ENCODE assay signal across 23 cellular contexts in genomic region chr5:116032991-116033390, GRCh38. TPM values are rescaled to one million over a fixed set of nuclear protein-coding genes. Genes with fewer than 3 reads are reported as not detected.
DNase-seq lines count a peak whose midpoint lies in the region; ATAC-seq, FAIRE-seq and TF ChIP-seq lines count a peak whose summit lies in the region.
"Had no signal": no experiment of that assay in that cellular context is flagged by ENCODE, and none has a peak within 500 bp of the region (broad histone marks: within the 10 kb centered on the region; RNA-seq: fewer than 3 reads in every experiment).

No MANE protein-coding gene starts in this region.

- DNase-seq in GM18507 (ENCODE audit: extremely low spot score, insufficient read length, low read depth), result no peak
- DNase-seq in GM12878 (ENCODE audit: low read depth, low spot score), result no peak
- no peak for DNase-seq in vagina (ENCODE audit: extremely low spot score in 2 of 2)
- no peak for DNase-seq in SK-N-SH
- no peak for DNase-seq in COLO829 (ENCODE audit: low spot score)
- DNase-seq: activated CD4-positive, alpha-beta T cell treated with anti-CD3 and anti-CD28 coated beads for 48 hours; activated naive CD4-positive, alpha-beta T cell treated with anti-CD3 and anti-CD28 coated beads, Interleukin-2, amount 50 U/mL, for 16 hours; activated T-cell treated with anti-CD3 and anti-CD28 coated beads for 4 hours; colonic mucosa; GDM1; left lung; MV-4-11; NCI-H524 treated with DMSO at 0.1 percent for 48 hours; sigmoid colon; SJCRH30 had no signal

- TF ChIP-seq POLR2A in GM12878 (IDR thresholded peaks at IDR 0.05; ENCODE audit: low read depth, low read length) (no peak), vagina (IDR thresholded peaks at IDR 0.05) (no peak)

- H3K9me3 ChIP-seq in GM12878 (replicated peaks; ENCODE audit: control insufficient read depth, insufficient read depth, low read length) (no peaks in the 10 kb centered on the region), vagina (no peaks in the 10 kb centered on the region), SK-N-SH (no peaks in the 10 kb centered on the region)
- H3K9me3 ChIP-seq: colonic mucosa, left lung, sigmoid colon had no signal

- 0 out of 2 replicates have a peak overlapping the region, but pooled peaks have one; percentile 28 for H3K4me2 ChIP-seq in GM12878 (ENCODE audit: control insufficient read depth, insufficient read depth)
- no peak overlapping the region for H3K4me2 ChIP-seq in SK-N-SH

- POLR2A ChIA-PET in GM12878 (lab: Charles Lee) (no interaction called here), SK-N-SH (lab: Yijun Ruan, JAX) (no interaction called here)

- in situ Hi-C loops in GM12878 (cut with MboI), result no loop called here

- no peaks in the 10 kb centered on the region for H3F3A ChIP-seq in SK-N-SH (replicated peaks; ENCODE audit: insufficient read depth)

- H3K4me1 ChIP-seq in GM12878 (ENCODE audit: control insufficient read depth, insufficient read depth, low read length) (peaks cover 13% of the 10 kb centered on the region; the same call in 1 of the 2 replicates), vagina (no peaks in the 10 kb centered on the region), SK-N-SH (ENCODE audit: control insufficient read depth in 1 of 2, insufficient read depth in 2 of 2, low read depth in 1 of 2, low read length in 1 of 2) (no peaks in the 10 kb centered on the region)
- H3K4me1 ChIP-seq: colonic mucosa, left lung, sigmoid colon had no signal

- BruUV-seq in GM12878 (replicated peaks; lab: Mats Ljungman, UMichigan), result no TSS peak

- SMC1A ChIA-PET in GM12878 (lab: Charles Lee; ENCODE audit: uncharacterized antibody, unreplicated experiment), result interaction anchor here (0.6 to 3.4 kb wide), 10 partner anchors 10 to 398 kb away, joined by 3 to 12 read pairs (median 3); no protein-coding TSS in a partner anchor

- CTCF ChIA-PET in GM12878 (lab: Yijun Ruan, JAX) (interaction anchor here (0.9 to 2.5 kb wide), 6 partner anchors 11 to 409 kb away, joined by 3 to 8 read pairs (median 5); no protein-coding TSS in a partner anchor), SK-N-SH (lab: Yijun Ruan, JAX) (no interaction called here)

- H3K27me3 ChIP-seq in GM12878 (replicated peaks in 1 of 2; ENCODE audit: control insufficient read depth in 2 of 2, insufficient read depth in 2 of 2, low read length in 1 of 2) (no peaks in the 10 kb centered on the region; a peak in 1 of 4 replicates), vagina (no peaks in the 10 kb centered on the region), SK-N-SH (ENCODE audit: insufficient read depth) (no peaks in the 10 kb centered on the region; the same call in 1 of the 2 replicates)
- H3K27me3 ChIP-seq: colonic mucosa, left lung, sigmoid colon, SJCRH30 had no signal

- intact Hi-C loops in GM12878 (cut with micrococcal nuclease; ENCODE audit: unreplicated experiment), result loop anchor here (1.0 kb wide), 1 partner anchor 192 kb away; the partner anchor contains the start of genes AP3S1 and ATG12
- intact Hi-C loops in vagina (cut with DNase I), result no loop called here

- H3K4me3 ChIP-seq in GM12878 (no peak overlapping the region), vagina (no peak overlapping the region), SK-N-SH (ENCODE audit: low read depth in 2 of 2, low read length in 1 of 2) (no peak overlapping the region)
- H3K4me3 ChIP-seq: colonic mucosa, left lung, sigmoid colon, SJCRH30 had no signal

- no peak overlapping the region for H3K9ac ChIP-seq in GM12878 (ENCODE audit: control insufficient read depth, insufficient read depth, low read length)
- H3K9ac ChIP-seq in SK-N-SH, result no peak overlapping the region

- RAD21 ChIA-PET in GM12878 (lab: Charles Lee; ENCODE audit: unreplicated experiment), result interaction anchor here (0.9 to 2.5 kb wide), 7 partner anchors 36 to 724 kb away, joined by 3 to 8 read pairs (median 4); no protein-coding TSS in a partner anchor

- H2AFZ ChIP-seq in GM12878 (ENCODE audit: control insufficient read depth, low read depth, low read length) (no peak overlapping the region), SK-N-SH (ENCODE audit: low read depth) (no peak overlapping the region)

- TF ChIP-seq RAD21 in GM12878 (IDR thresholded peaks at IDR 0.05; ENCODE audit: insufficient read depth, low read depth, low read length) (no peak), SK-N-SH (IDR thresholded peaks at IDR 0.05; ENCODE audit: low read length) (no peak)

- TF ChIP-seq EP300 in GM12878 (IDR thresholded peaks at IDR 0.05; ENCODE audit: borderline replicate concordance in 1 of 2, control insufficient read depth in 1 of 2, low read depth in 2 of 2, low read length in 2 of 2) (no peak), SK-N-SH (IDR thresholded peaks at IDR 0.05; ENCODE audit: borderline replicate concordance in 1 of 2, low read depth in 1 of 2, low read length in 1 of 2) (no peak)

- H3K79me2 ChIP-seq in GM12878 (ENCODE audit: control insufficient read depth, insufficient read depth, low read length) (no peaks in the 10 kb centered on the region), SK-N-SH (ENCODE audit: insufficient read depth) (no peaks in the 10 kb centered on the region)

- H4K20me1 ChIP-seq in GM12878 (ENCODE audit: control insufficient read depth, insufficient read depth) (no peaks in the 10 kb centered on the region), SK-N-SH (ENCODE audit: insufficient read depth) (no peaks in the 10 kb centered on the region)

- TF ChIP-seq CTCF in GM12878 (IDR thresholded peaks at IDR 0.05 in 2 of 3, conservative IDR thresholded peaks at IDR 0.05 in 1 of 3; ENCODE audit: control insufficient read depth in 2 of 3, extremely low read depth in 1 of 3, insufficient read depth in 1 of 3, low read depth in 3 of 3, low read length in 3 of 3), result no peak
- no peak for TF ChIP-seq CTCF in vagina (IDR thresholded peaks at IDR 0.05)
- no peak for TF ChIP-seq CTCF in SK-N-SH (IDR thresholded peaks at IDR 0.05)

- ATAC-seq in GM21360 (IDR thresholded peaks at IDR 0.05; ENCODE audit: unreplicated experiment), result peak; percentile 48
- peak; percentile 59 for ATAC-seq in HG02798 (IDR thresholded peaks at IDR 0.05; ENCODE audit: poor library complexity, unreplicated experiment)
- peak; percentile 78 for ATAC-seq in GM12878
- ATAC-seq in SK-N-SH treated with all-trans-retinoic acid at 6 μM for 48 hours, result no peak

- H3K36me3 ChIP-seq in GM12878 (ENCODE audit: control insufficient read depth in 2 of 2, insufficient read depth in 2 of 2, low read length in 1 of 2) (no peaks in the 10 kb centered on the region), vagina (no peaks in the 10 kb centered on the region), SK-N-SH (replicated peaks in 1 of 2; ENCODE audit: control insufficient read depth in 1 of 2, insufficient read depth in 2 of 2, low read length in 1 of 2) (no peaks in the 10 kb centered on the region)
- H3K36me3 ChIP-seq: colonic mucosa, left lung, sigmoid colon, SJCRH30 had no signal

- FAIRE-seq in GM18507 (lab: Jason Lieb, UNC) (peak; percentile 59), GM12878 (lab: Jason Lieb, UNC) (peak; percentile 81)
- FAIRE-seq: endothelial cell of umbilical vein, frontal cortex had no signal

- no peaks in the 10 kb centered on the region for H3K9me2 ChIP-seq in SK-N-SH

- 0% methylated on average over 3 of the region's 3 CpGs for WGBS in GM12878 (ENCODE audit: insufficient coverage, insufficient replicate concordance, low lambda C conversion rate, missing lambda C conversion rate)
- 40% methylated on average over 3 of the region's 3 CpGs for WGBS in SK-N-SH (ENCODE audit: low lambda C conversion rate)

- H3K27ac ChIP-seq in GM12878 (ENCODE audit: control insufficient read depth, insufficient read depth) (no peak overlapping the region), vagina (no peak overlapping the region), SK-N-SH (ENCODE audit: low read depth in 2 of 2, low read length in 1 of 2) (no peak overlapping the region)
- H3K27ac ChIP-seq: colonic mucosa, left lung, sigmoid colon, SJCRH30 had no signal

RNA-seq across cellular contexts. Expression of gene ARL14EPL, which starts 0.7 kb away (rescaled TPM):
- not detected in 2 replicates for total RNA-seq in GM12878 (2013; cell fraction: nucleolus; rRNA removed)
- total RNA-seq in GM12878 (2014; rRNA removed) (not detected in 2 replicates), GM12878 (2014; rRNA removed; fragmentation: Illumina TruSeq; extraction: Trizol) (not detected in 2 replicates), GM12878 (2021) (not detected in 2 replicates), vagina (not detected)
- polyA plus RNA-seq in GM12878 (2011; ENCODE audit: low read depth), result not detected
- polyA plus RNA-seq in GM12878 (2011; rRNA removed) (0.08 and 0.09 TPM in 2 replicates), GM12878 (2014; fragmentation: Illumina TruSeq; extraction: Trizol) (not detected in 2 replicates), GM12878 (2014; fragmentation: Nextera tagmentation; extraction: Ambion mirVana) (not detected), GM12878 (2014; rRNA removed) (not detected in 2 replicates), GM12878 (2016; fragmentation: Nextera tagmentation; extraction: Ambion mirVana) (not detected), SK-N-SH (2012; rRNA removed) (not detected in 2 replicates)
- polyA plus RNA-seq in GM12878 (2011; cell fraction: cytosol; rRNA removed), result 0.13 TPM in 1 of 2 replicates, not detected in the other
- polyA plus RNA-seq in GM12878 (2011; cell fraction: nucleus; rRNA removed), result not detected in 2 replicates
- not detected in 2 replicates for polyA plus RNA-seq in GM12878 (2012)
- not detected in 2 replicates for polyA minus RNA-seq in GM12878 (2011; rRNA and poly(A)+ RNA removed)
- polyA minus RNA-seq in GM12878 (2011; cell fraction: cytosol; rRNA and poly(A)+ RNA removed), result not detected in 2 replicates
- polyA minus RNA-seq in GM12878 (2011; cell fraction: nucleus; rRNA and poly(A)+ RNA removed), result not detected in 2 replicates
- polyA plus RNA-seq in SK-N-SH (2012; cell fraction: cytosol; rRNA removed), result not detected in 2 replicates
- not detected in 2 replicates for polyA plus RNA-seq in SK-N-SH (2012; cell fraction: nucleus; rRNA removed)
- total RNA-seq: colonic mucosa, frontal cortex, left lung, OCI-LY7, osteoblast, sigmoid colon, temporal lobe had no signal

RNA-seq across cellular contexts. Expression of gene COMMD10, which starts 51.8 kb away (rescaled TPM):
- 134 and 157 TPM in 2 replicates for total RNA-seq in GM12878 (2013; cell fraction: nucleolus; rRNA removed)
- total RNA-seq in GM12878 (2014; rRNA removed) (26.0 and 32.3 TPM in 2 replicates), GM12878 (2014; rRNA removed; fragmentation: Illumina TruSeq; extraction: Trizol) (22.7 and 23.3 TPM in 2 replicates), GM12878 (2021) (17.0 and 19.6 TPM in 2 replicates), vagina (22.6 TPM)
- 9.7 TPM for polyA plus RNA-seq in GM12878 (2011; ENCODE audit: low read depth)
- polyA plus RNA-seq in GM12878 (2011; rRNA removed) (30.1 and 45.6 TPM in 2 replicates), GM12878 (2014; fragmentation: Illumina TruSeq; extraction: Trizol) (23.7 and 31.0 TPM in 2 replicates), GM12878 (2014; fragmentation: Nextera tagmentation; extraction: Ambion mirVana) (10 to 100 TPM; 57.7 to 98.7 TPM), GM12878 (2014; rRNA removed) (15.4 and 19.8 TPM in 2 replicates), GM12878 (2016; fragmentation: Nextera tagmentation; extraction: Ambion mirVana) (10 to 100 TPM; 37.4 to 37.8 TPM), SK-N-SH (2012; rRNA removed) (9.4 and 13.6 TPM in 2 replicates)
- polyA plus RNA-seq in GM12878 (2011; cell fraction: cytosol; rRNA removed), result 9.2 and 12.1 TPM in 2 replicates
- 26.8 and 33.9 TPM in 2 replicates for polyA plus RNA-seq in GM12878 (2011; cell fraction: nucleus; rRNA removed)
- 13.2 and 16.9 TPM in 2 replicates for polyA plus RNA-seq in GM12878 (2012)
- polyA minus RNA-seq in GM12878 (2011; rRNA and poly(A)+ RNA removed), result 34.3 and 35.2 TPM in 2 replicates
- 11.4 and 12.2 TPM in 2 replicates for polyA minus RNA-seq in GM12878 (2011; cell fraction: cytosol; rRNA and poly(A)+ RNA removed)
- 48.8 and 72.3 TPM in 2 replicates for polyA minus RNA-seq in GM12878 (2011; cell fraction: nucleus; rRNA and poly(A)+ RNA removed)
- 18.8 and 21.4 TPM in 2 replicates for polyA plus RNA-seq in SK-N-SH (2012; cell fraction: cytosol; rRNA removed)
- polyA plus RNA-seq in SK-N-SH (2012; cell fraction: nucleus; rRNA removed), result 3.7 and 11.5 TPM in 2 replicates
